ENCODE assay signal across 8 cellular contexts in the genomic region with DNA sequence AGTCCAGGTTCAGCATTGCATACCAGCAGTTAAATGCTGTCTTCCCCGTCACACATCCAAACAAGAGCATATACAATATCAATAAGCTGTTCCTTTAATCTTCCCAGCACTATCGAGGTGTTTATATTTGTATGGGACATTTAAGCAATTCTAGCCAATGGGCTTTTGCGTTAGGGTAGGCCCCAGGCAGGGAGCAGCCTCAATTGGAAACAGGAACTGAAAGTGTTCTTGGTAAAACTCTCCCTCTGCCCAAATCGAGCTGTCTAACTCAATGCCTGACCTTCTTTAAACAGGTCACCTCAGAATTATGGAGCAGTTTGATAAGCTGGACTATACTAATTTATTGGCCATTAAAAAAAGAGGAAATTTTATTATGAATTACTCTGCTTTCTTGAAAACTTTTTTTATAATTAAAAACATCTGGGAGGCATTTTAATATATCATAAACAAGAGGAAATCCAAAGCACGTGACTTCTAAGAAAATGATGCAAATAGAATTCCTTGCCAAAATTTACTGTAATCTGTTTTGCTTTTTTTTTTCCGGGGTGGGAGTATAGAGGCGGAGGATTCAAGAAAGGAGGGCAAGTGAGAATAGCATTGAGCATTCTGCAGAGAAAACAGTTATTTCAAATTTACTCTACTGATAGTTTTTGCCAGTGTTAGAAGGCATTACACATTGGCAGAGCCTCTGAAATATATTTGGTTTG.
DNase-seq lines count a peak whose midpoint lies in the region; ATAC-seq and TF ChIP-seq lines count a peak whose summit lies in the region.

No MANE protein-coding gene starts in this region.

- no peaks in the 10 kb centered on the region for H3K36me3 ChIP-seq in adrenal gland (replicated peaks in 1 of 2)
- H3K36me3 ChIP-seq in lung (ENCODE audit: control insufficient read depth in 2 of 2, insufficient read depth in 2 of 2, low read length in 2 of 2): no peaks in the 10 kb centered on the region
- H3K36me3 ChIP-seq in neural progenitor cell: no peaks in the 10 kb centered on the region

- H3K9me3 ChIP-seq in adrenal gland (replicated peaks in 1 of 3) (no peaks in the 10 kb centered on the region), lung (ENCODE audit: control insufficient read depth in 2 of 2, insufficient read depth in 1 of 2, low read length in 1 of 2) (no peaks in the 10 kb centered on the region), neural progenitor cell (ENCODE audit: low read depth) (no peaks in the 10 kb centered on the region)

- no peak overlapping the region for H2AFZ ChIP-seq in neural progenitor cell (replicated peaks)

- no peaks in the 10 kb centered on the region for H3K9me3 Mint-ChIP-seq in neural progenitor cell

- H3K27me3 ChIP-seq in adrenal gland (no peaks in the 10 kb centered on the region), lung (ENCODE audit: control insufficient read depth, insufficient read depth) (no peaks in the 10 kb centered on the region), neural progenitor cell (no peaks in the 10 kb centered on the region)

- no peaks in the 10 kb centered on the region for H3K36me3 Mint-ChIP-seq in neural progenitor cell

- no peak overlapping the region for H3K27ac Mint-ChIP-seq in neural progenitor cell

- 48 to 55% (median 50%) methylated on average over 7 of the region's 7 CpGs for WGBS in adrenal gland, 4 donors
- 31 to 38% methylated on average over 7 of the region's 7 CpGs for WGBS in lung, 2 donors

- H3K27me3 Mint-ChIP-seq in neural progenitor cell (ENCODE audit: insufficient read depth, low read depth): peaks cover 3% of the 10 kb centered on the region

- H3K4me1 ChIP-seq in adrenal gland (replicated peaks in 1 of 2) (no peaks in the 10 kb centered on the region), lung (ENCODE audit: control insufficient read depth in 2 of 2, insufficient read depth in 2 of 2, low read length in 2 of 2) (peaks cover 0 to 2% of the 10 kb centered on the region in 2 donors), neural progenitor cell (no peaks in the 10 kb centered on the region)

- H4K20me1 ChIP-seq in neural progenitor cell (ENCODE audit: low read depth): no peaks in the 10 kb centered on the region

- H3K79me2 ChIP-seq in neural progenitor cell (ENCODE audit: low read depth): no peaks in the 10 kb centered on the region

- H3K4me3 ChIP-seq in adrenal gland (peak overlapping the region in 1 of 4 donors; percentile 21), lung (no peak overlapping the region), neural progenitor cell (no peak overlapping the region)

- no peak overlapping the region for H3K4me3 Mint-ChIP-seq in neural progenitor cell

- H3K4me2 ChIP-seq in neural progenitor cell: no peak overlapping the region

- H3K4me1 Mint-ChIP-seq in neural progenitor cell: peaks cover 3% of the 10 kb centered on the region

- intact Hi-C loops in adrenal gland (cut with DNase I): no loop called here

- no peak for TF ChIP-seq POLR2A in adrenal gland (IDR thresholded peaks at IDR 0.05)

- ATAC-seq in GM21515 (IDR thresholded peaks at IDR 0.05; ENCODE audit: unreplicated experiment) (peak; percentile 96), HG03571 (IDR thresholded peaks at IDR 0.05; ENCODE audit: unreplicated experiment) (peak; percentile 88), lung (ENCODE audit: insufficient read depth, low FRiP score) (peak; percentile 97)

- H3F3A ChIP-seq in neural progenitor cell (ENCODE audit: low read depth): no peaks in the 10 kb centered on the region

- H3K9ac ChIP-seq in neural progenitor cell: no peak overlapping the region

- TF ChIP-seq CTCF in adrenal gland (IDR thresholded peaks at IDR 0.05) (no peak), lung (IDR thresholded peaks at IDR 0.05; ENCODE audit: control extremely low read depth, extremely low read depth) (no peak), neural progenitor cell (IDR thresholded peaks at IDR 0.05) (no peak)

- DNase-seq in Daoy (ENCODE audit: low read depth) (peak; percentile 42), adrenal gland (peak in 6 of 7 donors; percentile 36 to 64 (median 40)), lung (ENCODE audit: low spot score) (peak; percentile 51), NCI-H187 (lab: John Stamatoyannopoulos, UW) (no peak), NCI-H510A (lab: John Stamatoyannopoulos, UW) (no peak), neural progenitor cell (ENCODE audit: low spot score) (no peak)

- H3K27ac ChIP-seq in adrenal gland (peak overlapping the region in 1 of 5 donors; percentile 13), lung (ENCODE audit: low read depth in 1 of 2, low read length in 1 of 2) (no peak overlapping the region), neural progenitor cell (no peak overlapping the region)

Comparison
In these comparisons a context has a peak if more than half of its experiments do, and no peak if none do; other contexts are left out.
1. DNase-seq: peak in Daoy (single experiment), adrenal gland (6 of 7) and lung (single experiment); none in NCI-H187 (0 of 2), NCI-H510A (single experiment) and neural progenitor cell (single experiment).
2. Peak in every context shown above with its lines, with median percentiles within 50 percentile points of each other: ATAC-seq.